ENCODE assay signal across 24 cellular contexts in genomic region chr10:125611756-125612155, GRCh38.
"Had no signal": no experiment of that assay in that cellular context is flagged by ENCODE, and none has a peak within 500 bp of the region (broad histone marks: within the 10 kb centered on the region; RNA-seq: fewer than 3 reads in every experiment).

No MANE protein-coding gene starts in this region.

- H3K27ac ChIP-seq: neural progenitor cell, ovary, parathyroid adenoma, psoas muscle, right lobe of liver, sigmoid colon, stomach, thoracic aorta, thyroid gland, tibial nerve, upper lobe of left lung, vagina had no signal

- DNase-seq: natural killer cell; occipital lobe; ovary; posterior cingulate gyrus; psoas muscle; right cardiac atrium; right lobe of liver; sigmoid colon; small intestine; stimulated activated CD4-positive, alpha-beta T cell treated with anti-CD3 and anti-CD28 coated beads, Interleukin-15, amount 100 ng/mL, for 24 hours; stimulated activated CD4-positive, alpha-beta T cell treated with anti-CD3 and anti-CD28 coated beads, Interleukin-2, amount 100 ng/mL, for 24 hours; stimulated activated CD4-positive, alpha-beta T cell treated with anti-CD3 and anti-CD28 coated beads, Interleukin-2, amount 100 ng/mL, for 48 hours; stimulated activated CD4-positive, alpha-beta T cell treated with anti-CD3 and anti-CD28 coated beads, Interleukin-4, amount 100 ng/mL, for 24 hours; stimulated activated naive B cell treated with anti-CD40 and anti-IgM and Interleukin-4, amounts not matched to agents 10 μg/mL and 1 μg/mL and 100 μg/mL, for 72 hours; stimulated activated naive CD4-positive, alpha-beta T cell treated with Interleukin-2 at 50 U/mL for 16 hours; stomach; thyroid gland; trophoblast cell; upper lobe of left lung had no signal
